24 cellular contexts compared by ENCODE assay signal in genomic region chr2:149223472-149224062, GRCh38.
DNase-seq lines count a peak whose midpoint lies in the region; ATAC-seq and TF ChIP-seq lines count a peak whose summit lies in the region.
"Had no signal": no experiment of that assay in that cellular context is flagged by ENCODE, and none has a peak within 500 bp of the region (broad histone marks: within the 10 kb centered on the region; RNA-seq: fewer than 3 reads in every experiment).

No MANE protein-coding gene starts in this region.

- no peaks in the 10 kb centered on the region for H3K79me1 ChIP-seq in mesendoderm (ENCODE audit: low read length)

- 0 out of 2 replicates have a peak overlapping the region, but pooled peaks have one; percentile 35 for H3K4me2 ChIP-seq in GM23338
- H3K4me2 ChIP-seq in mesendoderm (ENCODE audit: low read length): no peak overlapping the region
- H3K4me2 ChIP-seq: A549 had no signal

- H3K79me2 ChIP-seq in GM23338 (replicated peaks; ENCODE audit: insufficient read depth) (no peaks in the 10 kb centered on the region), mesendoderm (ENCODE audit: control insufficient read depth, insufficient read depth, low read length) (no peaks in the 10 kb centered on the region)

- H3K4me3 ChIP-seq in GM23338 (no peak overlapping the region), mesendoderm (ENCODE audit: low read length) (no peak overlapping the region)
- H3K4me3 ChIP-seq: A549, GM12878, SJCRH30 had no signal

- H3K4me1 Mint-ChIP-seq in GM23338: peaks cover 30% of the 10 kb centered on the region
- H3K4me1 Mint-ChIP-seq: CD4-positive, CD25-positive, alpha-beta regulatory T cell had no signal

- no peak overlapping the region for H3K23ac ChIP-seq in mesendoderm (ENCODE audit: low read length)

- no peak overlapping the region for H2BK120ac ChIP-seq in mesendoderm (ENCODE audit: low read depth, low read length)

- H3K4me3 Mint-ChIP-seq in GM23338: no peak overlapping the region
- H3K4me3 Mint-ChIP-seq: CD4-positive, CD25-positive, alpha-beta regulatory T cell had no signal

- H3K9ac ChIP-seq in mesendoderm (ENCODE audit: low read length): no peak overlapping the region

- H3K27me3 ChIP-seq in GM23338 (ENCODE audit: insufficient read depth) (no peaks in the 10 kb centered on the region), mesendoderm (ENCODE audit: insufficient read depth, low read length, poor library complexity) (no peaks in the 10 kb centered on the region)
- H3K27me3 ChIP-seq: SJCRH30 had no signal

- peaks cover 5% of the 10 kb centered on the region for H3K27me3 Mint-ChIP-seq in GM23338 (ENCODE audit: insufficient read depth, low read depth, poor library complexity)

- peak; percentile 65 for DNase-seq in GM23338 (ENCODE audit: low spot score)
- peak; percentile 12 for DNase-seq in iPS DF 19.7 (ENCODE audit: low read depth, low spot score)
- peak; percentile 73 for DNase-seq in mesendoderm
- no peak for DNase-seq in effector CD8-positive, alpha-beta T cell (lab: John Stamatoyannopoulos, UW)
- DNase-seq in NCI-H1417 (lab: John Stamatoyannopoulos, UW): no peak
- DNase-seq in NOMO-1 (lab: John Stamatoyannopoulos, UW; ENCODE audit: unreplicated experiment in 2 of 2): no peak
- DNase-seq: CD4-positive, CD25-positive, alpha-beta regulatory T cell; COR-L47; DMS79 treated with DMSO at 0.1 percent for 48 hours; GOT3; KBM-7; MM.1S; NCI-H1048; NCI-H1436 treated with DMSO at 0.1 percent for 48 hours; NCI-H1930; NCI-H226; NCI-H510A treated with DMSO at 0.1 percent for 48 hours; NCI-H748 treated with DMSO at 0.1 percent for 48 hours; SJCRH30; SW 1271 had no signal

- no peaks in the 10 kb centered on the region for H3K9me2 ChIP-seq in GM23338 (ENCODE audit: insufficient read depth)

- no peak for TF ChIP-seq CTCF in GM23338 (conservative IDR thresholded peaks at IDR 0.05; ENCODE audit: low read depth in 2 of 2)

- H2BK5ac ChIP-seq in mesendoderm (ENCODE audit: low read length): no peak overlapping the region

- H2BK15ac ChIP-seq in mesendoderm (replicated peaks; ENCODE audit: low read depth): no peak overlapping the region

- no peaks in the 10 kb centered on the region for H3F3A ChIP-seq in GM23338 (replicated peaks; ENCODE audit: low read depth)

- H4K5ac ChIP-seq in mesendoderm (ENCODE audit: low read length): no peak overlapping the region

- H2AK5ac ChIP-seq in mesendoderm (ENCODE audit: low read length): no peak overlapping the region

- H3K9me3 Mint-ChIP-seq in GM23338: no peaks in the 10 kb centered on the region

- H3K18ac ChIP-seq in mesendoderm (ENCODE audit: low read length): no peak overlapping the region

- no peaks in the 10 kb centered on the region for H3K36me3 ChIP-seq in GM23338 (ENCODE audit: insufficient read depth)
- no peaks in the 10 kb centered on the region for H3K36me3 ChIP-seq in mesendoderm (ENCODE audit: control insufficient read depth, insufficient read depth, low read length)
- H3K36me3 ChIP-seq: SJCRH30 had no signal

- no peaks in the 10 kb centered on the region for H3K36me3 Mint-ChIP-seq in GM23338 (ENCODE audit: low read depth)
- H3K36me3 Mint-ChIP-seq: CD4-positive, CD25-positive, alpha-beta regulatory T cell had no signal

- H3K4ac ChIP-seq in mesendoderm (ENCODE audit: low read depth, low read length): no peak overlapping the region

- no peak overlapping the region for H4K8ac ChIP-seq in mesendoderm (ENCODE audit: low read depth, low read length)

- H3K27ac ChIP-seq in GM23338 (ENCODE audit: low read depth) (no peak overlapping the region), mesendoderm (ENCODE audit: low read depth, low read length) (no peak overlapping the region)
- H3K27ac ChIP-seq: A549, SJCRH30 had no signal

- no peak overlapping the region for H3K27ac Mint-ChIP-seq in GM23338
- H3K27ac Mint-ChIP-seq: CD4-positive, CD25-positive, alpha-beta regulatory T cell had no signal

- no peak overlapping the region for H3K56ac ChIP-seq in mesendoderm (ENCODE audit: low read length)

- WGBS in mesendoderm (ENCODE audit: extremely low coverage, insufficient coverage, low lambda C conversion rate): no CpG with 5 or more reads among the region's 2 CpGs

- ATAC-seq in GM23338: peak; percentile 95
- peak; percentile 85 for ATAC-seq in SK-N-SH treated with all-trans-retinoic acid at 6 μM for 48 hours
- ATAC-seq: A549, GM12878, Panc1 had no signal

- H2AFZ ChIP-seq in GM23338: no peak overlapping the region

- H4K20me1 ChIP-seq in GM23338 (replicated peaks; ENCODE audit: insufficient read depth): no peaks in the 10 kb centered on the region

- H3K4me1 ChIP-seq in GM23338 (ENCODE audit: insufficient read depth) (0 out of 2 replicates have a peak, but pooled peaks cover 3% of the 10 kb centered on the region), mesendoderm (ENCODE audit: control insufficient read depth, low read depth, low read length) (peaks cover 19% of the 10 kb centered on the region)
- H3K4me1 ChIP-seq: A549 had no signal

TF ChIP-seq in GM23338, 12 proteins besides CTCF, POLR2A, EP300 and RAD21 (continues in another document):
- no peak for TF ChIP-seq REST (IDR thresholded peaks at IDR 0.05; ENCODE audit: unreplicated experiment)

TF ChIP-seq in SK-N-SH treated with all-trans-retinoic acid at 6 μM for 48 hours, 23 proteins besides CTCF, POLR2A, EP300 and RAD21:
- TF ChIP-seq ISL1 (CRISPR knock-in tag; IDR thresholded peaks at IDR 0.05) (peak; percentile 43), TOX (CRISPR knock-in tag; IDR thresholded peaks at IDR 0.05; ENCODE audit: borderline replicate concordance) (no peak)
TF ChIP-seq in SK-N-SH treated with all-trans-retinoic acid at 6 μM for 48 hours: peak in this region for 1.

Comparison
In these comparisons a context has a peak if more than half of its experiments do, and no peak if none do; other contexts are left out.
1. DNase-seq: peak in GM23338 (single experiment), iPS DF 19.7 (single experiment) and mesendoderm (single experiment); none in effector CD8-positive, alpha-beta T cell (single experiment), NCI-H1417 (0 of 3) and NOMO-1 (0 of 2).